In genomic region chr1:152458384-152459185, GRCh38 we compare ENCODE assay signal across 10 cellular contexts. TPM values are rescaled to one million over a fixed set of nuclear protein-coding genes. Genes with fewer than 3 reads are reported as not detected.
DNase-seq lines count a peak whose midpoint lies in the region; ATAC-seq and TF ChIP-seq lines count a peak whose summit lies in the region.
"Had no signal": no experiment of that assay in that cellular context is flagged by ENCODE, and none has a peak within 500 bp of the region (broad histone marks: within the 10 kb centered on the region; RNA-seq: fewer than 3 reads in every experiment).

No MANE protein-coding gene starts in this region.

- no peaks in the 10 kb centered on the region for H3K9me3 Mint-ChIP-seq in activated naive CD4-positive, alpha-beta T cell treated with anti-CD3 and anti-CD28 coated beads, Interleukin-2, amount 10 ng/mL, durations not matched to agents 7 days and 5 days
- H3K9me3 Mint-ChIP-seq: stimulated activated naive CD8-positive, alpha-beta T cell treated with anti-CD3 and anti-CD28 coated beads, Interleukin-15, Interleukin-2, amounts not matched to agents 100 ng/mL and 50 ng/mL, for 24 hours had no signal

- CTCF ChIA-PET in activated naive CD4-positive, alpha-beta T cell treated with anti-CD3 and anti-CD28 coated beads, Interleukin-2, amount 10 ng/mL, durations not matched to agents 7 days and 5 days (lab: Charles Lee), result interaction anchor here (0.6 to 3.5 kb wide), 38 partner anchors 9 to 462 kb away, joined by 3 to 129 read pairs (median 4); no protein-coding TSS in a partner anchor

- H3K27me3 ChIP-seq in Loucy (ENCODE audit: insufficient read depth, low read length, poor library complexity, severe bottlenecking) (no peaks in the 10 kb centered on the region), heart left ventricle (peaks cover 0 to 7% (median 0%) of the 10 kb centered on the region in 9 donors), vagina (no peaks in the 10 kb centered on the region)
- H3K27me3 ChIP-seq: BLaER1 treated with 17β-estradiol and CSF1 and Interleukin-3, amounts not matched to agents 10 nM and 100 nM had no signal

- no peaks in the 10 kb centered on the region for H4K20me1 ChIP-seq in Loucy (ENCODE audit: insufficient read depth, low read length, poor library complexity, severe bottlenecking)
- H4K20me1 ChIP-seq: BLaER1 treated with 17β-estradiol and CSF1 and Interleukin-3, amounts not matched to agents 10 nM and 100 nM had no signal

- no peak overlapping the region for H3K9ac ChIP-seq in Loucy (ENCODE audit: low read depth, low read length, poor library complexity, severe bottlenecking)

- no peaks in the 10 kb centered on the region for H3F3A ChIP-seq in Loucy (ENCODE audit: low read depth)

- H3K36me3 ChIP-seq in Loucy (ENCODE audit: insufficient read depth, low read length), result no peaks in the 10 kb centered on the region
- no peaks in the 10 kb centered on the region for H3K36me3 ChIP-seq in heart left ventricle
- H3K36me3 ChIP-seq in vagina, result no peaks in the 10 kb centered on the region
- H3K36me3 ChIP-seq: BLaER1 treated with 17β-estradiol and CSF1 and Interleukin-3, amounts not matched to agents 10 nM and 100 nM had no signal

- TF ChIP-seq CTCF in Loucy (conservative IDR thresholded peaks at IDR 0.05; ENCODE audit: low read length) (peak; percentile 93), heart left ventricle (IDR thresholded peaks at IDR 0.05) (peak; percentile 81 to 94 (median 90)), vagina (IDR thresholded peaks at IDR 0.05) (peak; percentile 43 to 80 (median 72))

- H3K79me2 ChIP-seq in Loucy (ENCODE audit: insufficient read depth, low read length), result no peaks in the 10 kb centered on the region

- no peak overlapping the region for H3K27ac ChIP-seq in heart left ventricle
- no peak overlapping the region for H3K27ac ChIP-seq in vagina

- 30 to 33% (median 31%) methylated on average over 11 of the region's 11 CpGs for WGBS in heart left ventricle, 4 donors

- peak; percentile 61 to 85 (median 81) for ATAC-seq in heart left ventricle

- H3K36me3 Mint-ChIP-seq in activated naive CD4-positive, alpha-beta T cell treated with anti-CD3 and anti-CD28 coated beads, Interleukin-2, amount 10 ng/mL, durations not matched to agents 7 days and 5 days, result no peaks in the 10 kb centered on the region

- H3K4me3 ChIP-seq in Loucy (ENCODE audit: low read length, poor library complexity, severe bottlenecking) (no peak overlapping the region), heart left ventricle (no peak overlapping the region), vagina (no peak overlapping the region)
- H3K4me3 ChIP-seq: BLaER1 treated with 17β-estradiol and CSF1 and Interleukin-3, amounts not matched to agents 10 nM and 100 nM had no signal

- DNase-seq in NCI-H1436 (lab: John Stamatoyannopoulos, UW) (peak; percentile 51), NCI-H1436 treated with DMSO at 0.1 percent for 48 hours (lab: John Stamatoyannopoulos, UW) (no peak), SKM-1 (lab: John Stamatoyannopoulos, UW; ENCODE audit: unreplicated experiment) (peak; percentile 88), heart left ventricle (peak; percentile 62 to 81 (median 70)), putamen (ENCODE audit: low spot score) (peak; percentile 73), vagina (ENCODE audit: extremely low spot score in 2 of 2) (peak in 1 of 2 donors; percentile 79)
- DNase-seq in activated naive CD4-positive, alpha-beta T cell treated with anti-CD3 and anti-CD28 coated beads, Interleukin-2, amount 10 ng/mL, durations not matched to agents 7 days and 5 days, result peak; percentile 88

- H2AFZ ChIP-seq in Loucy (ENCODE audit: low read length), result peak overlapping the region; percentile 19

- peak overlapping the region; percentile 40 for H3K27ac Mint-ChIP-seq in activated naive CD4-positive, alpha-beta T cell treated with anti-CD3 and anti-CD28 coated beads, Interleukin-2, amount 10 ng/mL, durations not matched to agents 7 days and 5 days

- peaks cover 32% of the 10 kb centered on the region for H3K4me1 Mint-ChIP-seq in activated naive CD4-positive, alpha-beta T cell treated with anti-CD3 and anti-CD28 coated beads, Interleukin-2, amount 10 ng/mL, durations not matched to agents 7 days and 5 days

- peaks cover 6% of the 10 kb centered on the region for H3K4me1 ChIP-seq in Loucy (ENCODE audit: insufficient read depth, low read length, poor library complexity, severe bottlenecking)
- peaks cover 0 to 13% (median 2%) of the 10 kb centered on the region in 12 donors for H3K4me1 ChIP-seq in heart left ventricle
- H3K4me1 ChIP-seq in vagina, result no peaks in the 10 kb centered on the region

- H3K4me3 Mint-ChIP-seq in activated naive CD4-positive, alpha-beta T cell treated with anti-CD3 and anti-CD28 coated beads, Interleukin-2, amount 10 ng/mL, durations not matched to agents 7 days and 5 days, result no peak overlapping the region
- H3K4me3 Mint-ChIP-seq: stimulated activated naive CD8-positive, alpha-beta T cell treated with anti-CD3 and anti-CD28 coated beads, Interleukin-15, Interleukin-2, amounts not matched to agents 100 ng/mL and 50 ng/mL, for 24 hours had no signal

- intact Hi-C loops in heart left ventricle (cut with DNase I) (loop anchor here (1.0 to 5.0 kb wide), 10 partner anchors 18 to 406 kb away; no protein-coding TSS in a partner anchor), vagina (cut with DNase I) (no loop called here)

- H3K4me2 ChIP-seq in Loucy (ENCODE audit: low read depth, low read length, poor library complexity, severe bottlenecking), result peak overlapping the region; percentile 2

- no peak for TF ChIP-seq POLR2A in heart left ventricle (IDR thresholded peaks at IDR 0.05)
- no peak for TF ChIP-seq POLR2A in vagina (IDR thresholded peaks at IDR 0.05)

- peaks cover 11% of the 10 kb centered on the region for H3K27me3 Mint-ChIP-seq in activated naive CD4-positive, alpha-beta T cell treated with anti-CD3 and anti-CD28 coated beads, Interleukin-2, amount 10 ng/mL, durations not matched to agents 7 days and 5 days
- H3K27me3 Mint-ChIP-seq: stimulated activated naive CD8-positive, alpha-beta T cell treated with anti-CD3 and anti-CD28 coated beads, Interleukin-15, Interleukin-2, amounts not matched to agents 100 ng/mL and 50 ng/mL, for 24 hours had no signal

- H3K9me3 ChIP-seq in Loucy (ENCODE audit: insufficient read depth, low read depth, low read length), result no peaks in the 10 kb centered on the region
- no peaks in the 10 kb centered on the region for H3K9me3 ChIP-seq in heart left ventricle
- no peaks in the 10 kb centered on the region for H3K9me3 ChIP-seq in vagina

- no peaks in the 10 kb centered on the region for H3K9me2 ChIP-seq in Loucy (replicated peaks; ENCODE audit: low read depth, low read length)

RNA-seq across cellular contexts. Expression of gene CRNN, which starts 44.5 kb away (rescaled TPM):
- not detected for total RNA-seq in heart left ventricle
- polyA plus RNA-seq in heart left ventricle, result under 1 TPM in 1 of 2 donors, not detected in 1; 0.24 TPM
- total RNA-seq in vagina, result 349 TPM

RNA-seq across cellular contexts. Expression of gene LCE5A, which starts 52.0 kb away (rescaled TPM):
- not detected for total RNA-seq in heart left ventricle
- not detected for polyA plus RNA-seq in heart left ventricle
- total RNA-seq in vagina, result not detected

RNA-seq across cellular contexts. Expression of gene CRCT1, which starts 55.7 kb away (rescaled TPM):
- total RNA-seq in heart left ventricle (not detected), vagina (182 TPM)
- not detected for polyA plus RNA-seq in heart left ventricle

Comparison
In these comparisons a context has a peak if more than half of its experiments do, and no peak if none do; other contexts are left out.
1. RNA of gene CRNN, which starts 44.5 kb away (total RNA-seq): 349 TPM in vagina (single experiment); not detected in heart left ventricle; every median in the first group is over 100 times any median in the second.
2. RNA of gene CRCT1, which starts 55.7 kb away (total RNA-seq): 182 TPM in vagina (single experiment); not detected in heart left ventricle; every median in the first group is over 100 times any median in the second.
3. Peak in every context shown above with its lines, with median percentiles within 50 percentile points of each other: CTCF ChIP-seq.